In genomic region chr19:46639356-46640061, GRCh38 we compare ENCODE assay signal across 1 cellular context.
A peak's percentile ranks its signal among the peaks of the same experiment; 100 is the strongest.
TF ChIP-seq lines count a peak whose summit lies in the region.

No MANE protein-coding gene starts in this region.

TF ChIP-seq in WTC11, 78 proteins besides CTCF, POLR2A, EP300 and RAD21 (continued from another document):
- TF ChIP-seq HMGXB4 (CRISPR knock-in tag; IDR thresholded peaks at IDR 0.05): peak; percentile 78
- TF ChIP-seq NFE2L1 (CRISPR knock-in tag; IDR thresholded peaks at IDR 0.05): 0 out of 2 replicates have a peak, but pooled peaks have one; percentile 59
- no peak for TF ChIP-seq E2F1 (CRISPR knock-in tag; IDR thresholded peaks at IDR 0.05)
- TF ChIP-seq MLX (CRISPR knock-in tag; IDR thresholded peaks at IDR 0.05): no peak
- TF ChIP-seq ZNF281 (CRISPR knock-in tag; IDR thresholded peaks at IDR 0.05): peak; percentile 60; the same call in 1 of the 2 replicates
- no peak for TF ChIP-seq SOX15 (CRISPR knock-in tag; IDR thresholded peaks at IDR 0.05)
- no peak for TF ChIP-seq GABPB1 (CRISPR knock-in tag; IDR thresholded peaks at IDR 0.05)
- TF ChIP-seq NFYB (CRISPR knock-in tag; conservative IDR thresholded peaks at IDR 0.05; ENCODE audit: low read depth): peak; percentile 23; the same call in 1 of the 2 replicates
